ENCODE assay signal across 18 cellular contexts in the genomic region with DNA sequence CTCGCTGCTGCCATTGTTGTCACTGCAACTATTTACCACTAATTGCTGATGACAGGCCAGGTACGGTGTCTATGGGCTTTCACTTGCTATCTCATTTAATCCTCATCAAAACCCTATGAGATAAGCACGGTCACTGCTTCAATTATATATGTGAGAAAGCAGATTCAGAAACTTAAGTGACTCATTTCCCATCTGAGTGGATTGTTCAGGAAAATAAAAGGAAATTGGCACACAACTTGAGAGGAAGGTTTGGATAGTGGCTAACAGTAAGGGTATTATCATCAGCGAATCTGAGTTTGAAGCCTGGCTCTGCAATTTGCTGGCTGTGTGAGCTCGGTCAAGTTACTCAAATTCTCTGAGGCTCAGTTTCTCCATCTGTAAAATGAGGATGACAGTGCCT.
"Had no signal": no experiment of that assay in that cellular context is flagged by ENCODE, and none has a peak within 500 bp of the region (broad histone marks: within the 10 kb centered on the region; RNA-seq: fewer than 3 reads in every experiment).

No MANE protein-coding gene starts in this region.

- H3K27me3 ChIP-seq: upper lobe of right lung had no signal

- H3K9me3 ChIP-seq: lower lobe of right lung, thoracic aorta, upper lobe of right lung had no signal

- H3K4me1 ChIP-seq: lower lobe of right lung, upper lobe of right lung had no signal

- DNase-seq: activated B cell treated with CpG ODN at 0.5 μM for 24 hours; activated CD4-positive, alpha-beta T cell treated with anti-CD3 and anti-CD28 coated beads for 48 hours; activated CD8-positive, alpha-beta T cell treated with anti-CD3 and anti-CD28 coated beads for 36 hours; activated naive CD4-positive, alpha-beta T cell treated with anti-CD3 and anti-CD28 coated beads, Interleukin-2, amount 10 ng/mL, durations not matched to agents 7 days and 5 days; activated naive CD8-positive, alpha-beta T cell treated with anti-CD3 and anti-CD28 coated beads, Interleukin-2, amount 50 U/mL, for 24 hours; activated T-cell treated with anti-CD3 and anti-CD28 coated beads, Interleukin-2, amount 50 U/mL, for 1 hour; aorta; effector memory CD4-positive, alpha-beta T cell; glutamatergic neuron; hippocampal formation; lower lobe of right lung; midbrain; nucleus accumbens; stimulated activated CD4-positive, alpha-beta T cell treated with anti-CD3 and anti-CD28 coated beads, Interleukin-4, amount 100 ng/mL, for 24 hours; upper lobe of right lung had no signal

- H3K36me3 ChIP-seq: lower lobe of right lung, thoracic aorta, upper lobe of right lung had no signal

- H3K27ac ChIP-seq: lower lobe of right lung, thoracic aorta, upper lobe of right lung had no signal

- H3K4me3 ChIP-seq: lower lobe of right lung, thoracic aorta, upper lobe of right lung had no signal

- FAIRE-seq: keratinocyte, TTC549 had no signal
